In genomic region chr2:158755738-158756137, GRCh38 we compare ENCODE assay signal across 1 cellular context.
TF ChIP-seq lines count a peak whose summit lies in the region.

No MANE protein-coding gene starts in this region.

TF ChIP-seq in WTC11, 78 proteins besides CTCF, POLR2A, EP300 and RAD21 (continued from another document):
- TF ChIP-seq TEAD1 (CRISPR knock-in tag; IDR thresholded peaks at IDR 0.05) = no peak
